2 cellular contexts compared by ENCODE assay signal in the genomic region with DNA sequence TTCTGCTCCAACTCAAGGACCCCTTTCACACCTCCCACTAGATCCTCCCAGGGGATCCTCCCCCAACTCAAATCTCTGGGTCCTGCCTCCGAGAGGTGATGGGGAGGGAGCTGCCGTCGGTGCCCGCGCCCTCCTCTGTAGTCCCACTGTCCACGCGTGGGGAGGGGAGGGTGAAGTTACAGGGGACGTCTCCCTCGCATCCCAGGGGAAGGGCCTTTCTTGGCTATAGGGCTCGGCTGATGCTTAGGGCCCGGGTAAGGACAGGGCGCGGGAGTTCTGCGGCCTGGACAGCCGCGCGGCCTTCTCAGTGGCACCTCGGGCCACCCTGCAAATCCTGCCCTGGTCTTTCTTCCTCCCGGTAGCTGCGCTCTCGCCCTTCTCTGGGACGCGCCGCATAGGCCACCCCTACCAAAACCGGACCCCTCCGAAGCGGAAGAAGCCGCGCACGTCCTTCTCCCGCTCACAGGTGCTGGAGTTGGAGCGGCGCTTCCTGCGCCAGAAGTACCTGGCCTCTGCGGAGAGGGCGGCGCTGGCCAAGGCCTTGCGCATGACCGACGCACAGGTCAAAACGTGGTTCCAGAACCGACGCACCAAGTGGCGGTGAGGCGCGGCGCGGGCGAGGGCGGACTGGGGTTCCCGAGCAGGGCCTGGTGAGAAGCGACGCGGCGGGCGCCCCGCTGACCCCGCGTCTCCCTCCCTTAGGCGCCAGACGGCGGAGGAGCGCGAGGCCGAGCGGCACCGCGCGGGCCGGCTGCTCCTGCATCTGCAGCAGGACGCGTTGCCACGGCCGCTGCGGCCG.
TF ChIP-seq lines count a peak whose summit lies in the region.

No MANE protein-coding gene starts in this region.

TF ChIP-seq in SK-N-SH, 30 proteins besides CTCF, POLR2A, EP300 and RAD21:
- TF ChIP-seq NRF1 (IDR thresholded peaks at IDR 0.05; ENCODE audit: low read depth, low read length) (no peak), MXI1 (IDR thresholded peaks at IDR 0.05; ENCODE audit: low read depth, low read length) (no peak), GATA2 (CRISPR knock-in tag; IDR thresholded peaks at IDR 0.05) (no peak), ELF1 (IDR thresholded peaks at IDR 0.05) (no peak), RFX5 (IDR thresholded peaks at IDR 0.05; ENCODE audit: low read length) (no peak), RXRA (IDR thresholded peaks at IDR 0.05; ENCODE audit: borderline replicate concordance, low read depth) (no peak), REST (IDR thresholded peaks at IDR 0.05; ENCODE audit: low read depth, low read length) (no peak), PBX3 (IDR thresholded peaks at IDR 0.05) (no peak), JUND (IDR thresholded peaks at IDR 0.05) (no peak), YY1 (IDR thresholded peaks at IDR 0.05; ENCODE audit: low read depth) (no peak), CHD2 (IDR thresholded peaks at IDR 0.05; ENCODE audit: low read length, partially characterized antibody) (no peak), NFIC (IDR thresholded peaks at IDR 0.05; ENCODE audit: borderline replicate concordance) (no peak)
- TF ChIP-seq, protein P1, sequence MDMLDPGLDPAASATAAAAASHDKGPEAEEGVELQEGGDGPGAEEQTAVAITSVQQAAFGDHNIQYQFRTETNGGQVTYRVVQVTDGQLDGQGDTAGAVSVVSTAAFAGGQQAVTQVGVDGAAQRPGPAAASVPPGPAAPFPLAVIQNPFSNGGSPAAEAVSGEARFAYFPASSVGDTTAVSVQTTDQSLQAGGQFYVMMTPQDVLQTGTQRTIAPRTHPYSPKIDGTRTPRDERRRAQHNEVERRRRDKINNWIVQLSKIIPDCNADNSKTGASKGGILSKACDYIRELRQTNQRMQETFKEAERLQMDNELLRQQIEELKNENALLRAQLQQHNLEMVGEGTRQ (IDR thresholded peaks at IDR 0.05; ENCODE audit: borderline replicate concordance, low read depth, low read length), result no peak
- TF ChIP-seq, protein P2, sequence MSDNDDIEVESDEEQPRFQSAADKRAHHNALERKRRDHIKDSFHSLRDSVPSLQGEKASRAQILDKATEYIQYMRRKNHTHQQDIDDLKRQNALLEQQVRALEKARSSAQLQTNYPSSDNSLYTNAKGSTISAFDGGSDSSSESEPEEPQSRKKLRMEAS (IDR thresholded peaks at IDR 0.05; ENCODE audit: low read depth), result no peak
- TF ChIP-seq, protein P3, sequence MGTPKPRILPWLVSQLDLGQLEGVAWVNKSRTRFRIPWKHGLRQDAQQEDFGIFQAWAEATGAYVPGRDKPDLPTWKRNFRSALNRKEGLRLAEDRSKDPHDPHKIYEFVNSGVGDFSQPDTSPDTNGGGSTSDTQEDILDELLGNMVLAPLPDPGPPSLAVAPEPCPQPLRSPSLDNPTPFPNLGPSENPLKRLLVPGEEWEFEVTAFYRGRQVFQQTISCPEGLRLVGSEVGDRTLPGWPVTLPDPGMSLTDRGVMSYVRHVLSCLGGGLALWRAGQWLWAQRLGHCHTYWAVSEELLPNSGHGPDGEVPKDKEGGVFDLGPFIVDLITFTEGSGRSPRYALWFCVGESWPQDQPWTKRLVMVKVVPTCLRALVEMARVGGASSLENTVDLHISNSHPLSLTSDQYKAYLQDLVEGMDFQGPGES (IDR thresholded peaks at IDR 0.05; ENCODE audit: low read depth, low read length), result no peak

TF ChIP-seq in SK-N-SH treated with all-trans-retinoic acid at 6 μM for 48 hours, 23 proteins besides CTCF, POLR2A, EP300 and RAD21:
- no peak for TF ChIP-seq POU6F1 (CRISPR knock-in tag; IDR thresholded peaks at IDR 0.05; ENCODE audit: borderline replicate concordance, low read depth)
- TF ChIP-seq TCF4 (CRISPR knock-in tag; IDR thresholded peaks at IDR 0.05; ENCODE audit: borderline replicate concordance), result no peak
- no peak for TF ChIP-seq RARB (CRISPR knock-in tag; IDR thresholded peaks at IDR 0.05)
- TF ChIP-seq ZNF565 (CRISPR knock-in tag; conservative IDR thresholded peaks at IDR 0.05; ENCODE audit: low read depth), result no peak
- TF ChIP-seq ZNF8 (CRISPR knock-in tag; IDR thresholded peaks at IDR 0.05), result no peak
- TF ChIP-seq, protein P4, sequence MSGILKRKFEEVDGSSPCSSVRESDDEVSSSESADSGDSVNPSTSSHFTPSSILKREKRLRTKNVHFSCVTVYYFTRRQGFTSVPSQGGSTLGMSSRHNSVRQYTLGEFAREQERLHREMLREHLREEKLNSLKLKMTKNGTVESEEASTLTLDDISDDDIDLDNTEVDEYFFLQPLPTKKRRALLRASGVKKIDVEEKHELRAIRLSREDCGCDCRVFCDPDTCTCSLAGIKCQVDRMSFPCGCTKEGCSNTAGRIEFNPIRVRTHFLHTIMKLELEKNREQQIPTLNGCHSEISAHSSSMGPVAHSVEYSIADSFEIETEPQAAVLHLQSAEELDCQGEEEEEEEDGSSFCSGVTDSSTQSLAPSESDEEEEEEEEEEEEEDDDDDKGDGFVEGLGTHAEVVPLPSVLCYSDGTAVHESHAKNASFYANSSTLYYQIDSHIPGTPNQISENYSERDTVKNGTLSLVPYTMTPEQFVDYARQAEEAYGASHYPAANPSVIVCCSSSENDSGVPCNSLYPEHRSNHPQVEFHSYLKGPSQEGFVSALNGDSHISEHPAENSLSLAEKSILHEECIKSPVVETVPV (CRISPR knock-in tag; IDR thresholded peaks at IDR 0.05), result no peak
- TF ChIP-seq CSDC2 (CRISPR knock-in tag; IDR thresholded peaks at IDR 0.05), result no peak
- TF ChIP-seq ZFP3 (CRISPR knock-in tag; IDR thresholded peaks at IDR 0.05), result no peak
- TF ChIP-seq PATZ1 (CRISPR knock-in tag; IDR thresholded peaks at IDR 0.05; ENCODE audit: borderline replicate concordance), result no peak
- no peak for TF ChIP-seq ESRRG (CRISPR knock-in tag; IDR thresholded peaks at IDR 0.05)
- no peak for TF ChIP-seq ISL1 (CRISPR knock-in tag; IDR thresholded peaks at IDR 0.05)
- TF ChIP-seq, protein P5, sequence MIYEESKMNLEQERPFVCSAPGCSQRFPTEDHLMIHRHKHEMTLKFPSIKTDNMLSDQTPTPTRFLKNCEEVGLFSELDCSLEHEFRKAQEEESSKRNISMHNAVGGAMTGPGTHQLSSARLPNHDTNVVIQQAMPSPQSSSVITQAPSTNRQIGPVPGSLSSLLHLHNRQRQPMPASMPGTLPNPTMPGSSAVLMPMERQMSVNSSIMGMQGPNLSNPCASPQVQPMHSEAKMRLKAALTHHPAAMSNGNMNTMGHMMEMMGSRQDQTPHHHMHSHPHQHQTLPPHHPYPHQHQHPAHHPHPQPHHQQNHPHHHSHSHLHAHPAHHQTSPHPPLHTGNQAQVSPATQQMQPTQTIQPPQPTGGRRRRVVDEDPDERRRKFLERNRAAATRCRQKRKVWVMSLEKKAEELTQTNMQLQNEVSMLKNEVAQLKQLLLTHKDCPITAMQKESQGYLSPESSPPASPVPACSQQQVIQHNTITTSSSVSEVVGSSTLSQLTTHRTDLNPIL (CRISPR knock-in tag; IDR thresholded peaks at IDR 0.05; ENCODE audit: low read depth), result no peak
- TF ChIP-seq BACH2 (CRISPR knock-in tag; IDR thresholded peaks at IDR 0.05; ENCODE audit: borderline replicate concordance), result no peak
- no peak for TF ChIP-seq TOX (CRISPR knock-in tag; IDR thresholded peaks at IDR 0.05; ENCODE audit: borderline replicate concordance)
